In genomic region chr10:21523557-21524008, GRCh38 we compare ENCODE assay signal across 9 cellular contexts. TPM values are rescaled to one million over a fixed set of nuclear protein-coding genes. Genes with fewer than 3 reads are reported as not detected.
DNase-seq lines count a peak whose midpoint lies in the region; ATAC-seq and TF ChIP-seq lines count a peak whose summit lies in the region.
"Had no signal": no experiment of that assay in that cellular context is flagged by ENCODE, and none has a peak within 500 bp of the region (broad histone marks: within the 10 kb centered on the region; RNA-seq: fewer than 3 reads in every experiment).

No MANE protein-coding gene starts in this region.

- no peaks in the 10 kb centered on the region for H3K36me3 Mint-ChIP-seq in activated CD4-positive, alpha-beta memory T cell treated with anti-CD3 and anti-CD28 coated beads for 36 hours
- no peaks in the 10 kb centered on the region for H3K36me3 Mint-ChIP-seq in activated CD4-positive, alpha-beta memory T cell treated with anti-CD3 and anti-CD28 coated beads, Interleukin-2, amount 10 ng/mL, durations not matched to agents 7 days and 5 days (ENCODE audit: low read depth)

- CTCF ChIA-PET in activated CD4-positive, alpha-beta memory T cell treated with anti-CD3 and anti-CD28 coated beads for 36 hours (lab: Charles Lee): no interaction called here
- CTCF ChIA-PET in activated CD4-positive, alpha-beta memory T cell treated with anti-CD3 and anti-CD28 coated beads, Interleukin-2, amount 10 ng/mL, durations not matched to agents 7 days and 5 days (lab: Charles Lee): interaction anchor here (1.2 kb wide), 1 partner anchor 28 kb away, joined by 5 read pairs; no protein-coding TSS in a partner anchor
- CTCF ChIA-PET in SK-N-SH (lab: Yijun Ruan, JAX): interaction anchor here (3.0 to 11.1 kb wide), 2 partner anchors 27 to 208 kb away, joined by 12 to 101 read pairs; no protein-coding TSS in a partner anchor

- peak overlapping the region; percentile 39 for H3K27ac Mint-ChIP-seq in activated CD4-positive, alpha-beta memory T cell treated with anti-CD3 and anti-CD28 coated beads for 36 hours
- H3K27ac Mint-ChIP-seq in activated CD4-positive, alpha-beta memory T cell treated with anti-CD3 and anti-CD28 coated beads, Interleukin-2, amount 10 ng/mL, durations not matched to agents 7 days and 5 days: no peak overlapping the region
- H3K27ac Mint-ChIP-seq: stimulated activated naive CD8-positive, alpha-beta T cell treated with anti-CD3 and anti-CD28 coated beads, Interleukin-15, Interleukin-2, amounts not matched to agents 100 ng/mL and 50 ng/mL, for 24 hours had no signal

- ATAC-seq in GM19324 (IDR thresholded peaks at IDR 0.05; ENCODE audit: low FRiP score, unreplicated experiment): no peak

- peak overlapping the region; percentile 93 for H3K4me2 ChIP-seq in SK-N-SH

- no peak overlapping the region for H3K4me3 Mint-ChIP-seq in activated CD4-positive, alpha-beta memory T cell treated with anti-CD3 and anti-CD28 coated beads for 36 hours
- H3K4me3 Mint-ChIP-seq in activated CD4-positive, alpha-beta memory T cell treated with anti-CD3 and anti-CD28 coated beads, Interleukin-2, amount 10 ng/mL, durations not matched to agents 7 days and 5 days: no peak overlapping the region
- H3K4me3 Mint-ChIP-seq: stimulated activated naive CD8-positive, alpha-beta T cell treated with anti-CD3 and anti-CD28 coated beads, Interleukin-15, Interleukin-2, amounts not matched to agents 100 ng/mL and 50 ng/mL, for 24 hours had no signal

- peak overlapping the region; percentile 94 for H3K9ac ChIP-seq in SK-N-SH

- peaks cover 37 to 40% of the 10 kb centered on the region in 2 experiments; a peak in 3 of 4 replicates for H3K4me1 ChIP-seq in SK-N-SH (ENCODE audit: control insufficient read depth in 1 of 2, insufficient read depth in 2 of 2, low read depth in 1 of 2, low read length in 1 of 2)
- H3K4me1 ChIP-seq in effector memory CD4-positive, alpha-beta T cell (ENCODE audit: control insufficient read depth, insufficient read depth, low read length, poor library complexity, severe bottlenecking): peaks cover 24% of the 10 kb centered on the region
- no peaks in the 10 kb centered on the region for H3K4me1 ChIP-seq in prostate gland (replicated peaks)

- H3F3A ChIP-seq in SK-N-SH (replicated peaks; ENCODE audit: insufficient read depth): peaks cover 49% of the 10 kb centered on the region

- POLR2A ChIA-PET in activated CD4-positive, alpha-beta memory T cell treated with anti-CD3 and anti-CD28 coated beads for 36 hours (lab: Charles Lee): no interaction called here
- POLR2A ChIA-PET in activated CD4-positive, alpha-beta memory T cell treated with anti-CD3 and anti-CD28 coated beads, Interleukin-2, amount 10 ng/mL, durations not matched to agents 7 days and 5 days (lab: Charles Lee): interaction anchor here (0.7 kb wide), 1 partner anchor 27 kb away, joined by 3 read pairs; no protein-coding TSS in a partner anchor
- POLR2A ChIA-PET in SK-N-SH (lab: Yijun Ruan, JAX): interaction anchor here (1.2 kb wide), 1 partner anchor 36 kb away, joined by 5 read pairs; no protein-coding TSS in a partner anchor

- DNase-seq in activated CD4-positive, alpha-beta memory T cell treated with anti-CD3 and anti-CD28 coated beads for 36 hours: no peak
- no peak for DNase-seq in activated CD4-positive, alpha-beta memory T cell treated with anti-CD3 and anti-CD28 coated beads, Interleukin-2, amount 10 ng/mL, durations not matched to agents 7 days and 5 days
- no peak for DNase-seq in SK-N-SH
- DNase-seq in islet precursor cell: peak; percentile 59
- DNase-seq in superior temporal gyrus (ENCODE audit: extremely low spot score): peak; percentile 38
- no peak for DNase-seq in effector memory CD4-positive, alpha-beta T cell
- no peak for DNase-seq in prostate gland (ENCODE audit: low spot score)

- 13% methylated on average over 3 of the region's 3 CpGs for WGBS in SK-N-SH (ENCODE audit: low lambda C conversion rate)
- WGBS in prostate gland: 44% methylated on average over 3 of the region's 3 CpGs

- no peaks in the 10 kb centered on the region for H4K20me1 ChIP-seq in SK-N-SH (ENCODE audit: insufficient read depth)

- H3K4me1 Mint-ChIP-seq in activated CD4-positive, alpha-beta memory T cell treated with anti-CD3 and anti-CD28 coated beads for 36 hours (ENCODE audit: low read depth): peaks cover 44% of the 10 kb centered on the region
- H3K4me1 Mint-ChIP-seq in activated CD4-positive, alpha-beta memory T cell treated with anti-CD3 and anti-CD28 coated beads, Interleukin-2, amount 10 ng/mL, durations not matched to agents 7 days and 5 days: peaks cover 53% of the 10 kb centered on the region

- no peaks in the 10 kb centered on the region for H3K27me3 ChIP-seq in SK-N-SH (ENCODE audit: insufficient read depth)
- H3K27me3 ChIP-seq in effector memory CD4-positive, alpha-beta T cell (replicated peaks; ENCODE audit: control insufficient read depth, insufficient read depth, low read length, poor library complexity, severe bottlenecking): peaks cover 32% of the 10 kb centered on the region
- no peaks in the 10 kb centered on the region for H3K27me3 ChIP-seq in prostate gland (replicated peaks; ENCODE audit: insufficient read depth)

- TF ChIP-seq RAD21 in SK-N-SH (IDR thresholded peaks at IDR 0.05; ENCODE audit: low read length): no peak

- no peak for TF ChIP-seq POLR2A in prostate gland (IDR thresholded peaks at IDR 0.05)

- H3K9me2 ChIP-seq in SK-N-SH: no peaks in the 10 kb centered on the region

- intact Hi-C loops in activated CD4-positive, alpha-beta memory T cell treated with anti-CD3 and anti-CD28 coated beads for 36 hours (cut with micrococcal nuclease): loop anchor here (10.0 kb wide), 1 partner anchor 1921 kb away; no protein-coding TSS in a partner anchor
- intact Hi-C loops in prostate gland (cut with DNase I): loop anchor here (10.0 kb wide), 1 partner anchor 801 kb away; the partner anchor contains the start of gene BMI1

- peaks cover 18% of the 10 kb centered on the region for H3K79me2 ChIP-seq in SK-N-SH (ENCODE audit: insufficient read depth)

- H3K9me3 ChIP-seq in SK-N-SH: no peaks in the 10 kb centered on the region
- no peaks in the 10 kb centered on the region for H3K9me3 ChIP-seq in effector memory CD4-positive, alpha-beta T cell (ENCODE audit: control insufficient read depth, low read length)
- no peaks in the 10 kb centered on the region for H3K9me3 ChIP-seq in prostate gland

- TF ChIP-seq CTCF in SK-N-SH (IDR thresholded peaks at IDR 0.05): no peak
- TF ChIP-seq CTCF in prostate gland (IDR thresholded peaks at IDR 0.05): no peak

- TF ChIP-seq EP300 in SK-N-SH (IDR thresholded peaks at IDR 0.05; ENCODE audit: borderline replicate concordance in 1 of 2, low read depth in 1 of 2, low read length in 1 of 2): peak in 1 of 2 experiments; percentile 19; a peak in 1 of 4 replicates

- peak overlapping the region; percentile 86 for H2AFZ ChIP-seq in SK-N-SH (ENCODE audit: low read depth)

- H3K36me3 ChIP-seq in SK-N-SH (replicated peaks in 1 of 2; ENCODE audit: control insufficient read depth in 1 of 2, insufficient read depth in 2 of 2, low read length in 1 of 2) (no peaks in the 10 kb centered on the region), prostate gland (no peaks in the 10 kb centered on the region)
- no peaks in the 10 kb centered on the region for H3K36me3 ChIP-seq in effector memory CD4-positive, alpha-beta T cell (ENCODE audit: control insufficient read depth, insufficient read depth, low read length)

- H3K9me3 Mint-ChIP-seq in activated CD4-positive, alpha-beta memory T cell treated with anti-CD3 and anti-CD28 coated beads for 36 hours: no peaks in the 10 kb centered on the region
- H3K9me3 Mint-ChIP-seq in activated CD4-positive, alpha-beta memory T cell treated with anti-CD3 and anti-CD28 coated beads, Interleukin-2, amount 10 ng/mL, durations not matched to agents 7 days and 5 days: no peaks in the 10 kb centered on the region
- H3K9me3 Mint-ChIP-seq: stimulated activated naive CD8-positive, alpha-beta T cell treated with anti-CD3 and anti-CD28 coated beads, Interleukin-15, Interleukin-2, amounts not matched to agents 100 ng/mL and 50 ng/mL, for 24 hours had no signal

- peaks cover 30% of the 10 kb centered on the region for H3K27me3 Mint-ChIP-seq in activated CD4-positive, alpha-beta memory T cell treated with anti-CD3 and anti-CD28 coated beads for 36 hours
- peaks cover 42% of the 10 kb centered on the region for H3K27me3 Mint-ChIP-seq in activated CD4-positive, alpha-beta memory T cell treated with anti-CD3 and anti-CD28 coated beads, Interleukin-2, amount 10 ng/mL, durations not matched to agents 7 days and 5 days

- peak overlapping the region in 1 of 2 experiments; percentile 76; a peak in 1 of 4 replicates for H3K4me3 ChIP-seq in SK-N-SH (ENCODE audit: low read depth in 2 of 2, low read length in 1 of 2)
- H3K4me3 ChIP-seq in effector memory CD4-positive, alpha-beta T cell (ENCODE audit: insufficient read depth, low read depth, low read length, poor library complexity, severe bottlenecking): no peak overlapping the region
- no peak overlapping the region for H3K4me3 ChIP-seq in prostate gland

- H3K27ac ChIP-seq in SK-N-SH (ENCODE audit: low read depth in 2 of 2, low read length in 1 of 2) (peak overlapping the region; percentile 98 to 99), prostate gland (peak overlapping the region in 1 of 2 donors; percentile 99)
- H3K27ac ChIP-seq in effector memory CD4-positive, alpha-beta T cell (ENCODE audit: insufficient read depth, low read length, poor library complexity, severe bottlenecking): no peak overlapping the region

RNA-seq across cellular contexts. Expression of gene SKIDA1, which starts 1.9 kb away (rescaled TPM):
- under 1 TPM; 0.07 to 0.21 TPM for total RNA-seq in activated CD4-positive, alpha-beta memory T cell treated with anti-CD3 and anti-CD28 coated beads for 36 hours
- total RNA-seq in activated CD4-positive, alpha-beta memory T cell treated with anti-CD3 and anti-CD28 coated beads, Interleukin-2, amount 10 ng/mL, durations not matched to agents 7 days and 5 days: under 1 TPM; 0.25 to 0.38 TPM
- polyA plus RNA-seq in SK-N-SH (2012; rRNA removed): 0.38 and 0.47 TPM in 2 replicates
- 0.29 and 0.42 TPM in 2 replicates for polyA plus RNA-seq in SK-N-SH (2012; cell fraction: cytosol; rRNA removed)
- polyA plus RNA-seq in SK-N-SH (2012; cell fraction: nucleus; rRNA removed): 1.1 and 1.8 TPM in 2 replicates
- 1 to 10 TPM; 1.5 to 4.3 TPM for total RNA-seq in prostate gland

RNA-seq across cellular contexts. Expression of gene MLLT10, which starts 10.4 kb away (rescaled TPM):
- total RNA-seq in activated CD4-positive, alpha-beta memory T cell treated with anti-CD3 and anti-CD28 coated beads for 36 hours: 10 to 100 TPM; 32.8 to 35.4 TPM
- 10 to 100 TPM; 43.0 to 49.9 TPM for total RNA-seq in activated CD4-positive, alpha-beta memory T cell treated with anti-CD3 and anti-CD28 coated beads, Interleukin-2, amount 10 ng/mL, durations not matched to agents 7 days and 5 days
- 23.9 and 26.0 TPM in 2 replicates for polyA plus RNA-seq in SK-N-SH (2012; rRNA removed)
- polyA plus RNA-seq in SK-N-SH (2012; cell fraction: cytosol; rRNA removed): 21.8 and 23.5 TPM in 2 replicates
- polyA plus RNA-seq in SK-N-SH (2012; cell fraction: nucleus; rRNA removed): 44.7 and 64.0 TPM in 2 replicates
- total RNA-seq in prostate gland: 10 to 100 TPM; 31.2 to 68.3 TPM

Comparison
In these comparisons a context has a peak if more than half of its experiments do, and no peak if none do; other contexts are left out.
1. DNase-seq: peak in islet precursor cell (single experiment) and superior temporal gyrus (single experiment); none in activated CD4-positive, alpha-beta memory T cell treated with anti-CD3 and anti-CD28 coated beads for 36 hours (single experiment), activated CD4-positive, alpha-beta memory T cell treated with anti-CD3 and anti-CD28 coated beads, Interleukin-2, amount 10 ng/mL, durations not matched to agents 7 days and 5 days (single experiment), SK-N-SH (single experiment), effector memory CD4-positive, alpha-beta T cell (0 of 3) and prostate gland (single experiment).